1 cellular context compared by ENCODE assay signal in the genomic region with DNA sequence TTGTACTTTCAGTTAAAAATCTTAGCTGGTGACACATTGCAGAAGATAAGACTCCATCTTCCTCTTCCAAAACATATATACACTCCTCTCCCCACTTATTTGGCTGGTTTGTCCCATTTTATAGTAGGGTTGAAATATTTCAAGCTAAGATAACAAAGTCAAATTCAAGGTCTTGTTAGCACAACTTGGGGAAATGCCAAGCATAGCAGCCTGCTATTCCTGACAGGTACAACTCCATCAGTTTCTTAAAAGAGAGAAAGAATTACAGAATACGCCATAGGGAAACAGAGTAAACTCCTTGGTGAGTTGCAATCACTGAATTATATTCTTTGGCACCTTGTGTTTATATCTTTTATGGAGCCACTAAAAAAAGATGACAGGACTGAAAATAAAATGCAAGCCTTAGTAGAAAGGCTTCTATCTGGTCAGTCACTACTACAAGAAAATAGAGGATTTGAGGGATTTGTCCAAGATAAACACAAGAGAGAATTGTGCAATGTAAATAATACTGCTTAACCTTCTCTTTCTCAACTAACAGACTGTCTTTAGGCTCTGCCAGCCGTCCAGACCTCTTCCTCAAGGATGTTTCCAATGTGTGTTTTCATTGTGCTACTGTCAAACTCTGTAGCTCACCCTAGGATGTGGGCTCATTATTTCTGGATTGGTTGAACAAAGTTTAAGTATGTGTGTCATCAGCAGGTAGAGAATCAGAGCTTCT.
TF ChIP-seq lines count a peak whose summit lies in the region.

No MANE protein-coding gene starts in this region.

TF ChIP-seq in A549, 52 proteins besides CTCF, POLR2A, EP300 and RAD21:
- TF ChIP-seq RFX5 (IDR thresholded peaks at IDR 0.05) (no peak), CEBPB (IDR thresholded peaks at IDR 0.05) (peak; percentile 90 to 91), JUNB (IDR thresholded peaks at IDR 0.05) (0 out of 2 replicates have a peak, but pooled peaks have one; percentile 26), BHLHE40 (IDR thresholded peaks at IDR 0.05; ENCODE audit: low read depth, low read length) (no peak), SMC3 (IDR thresholded peaks at IDR 0.05) (0 out of 3 replicates have a peak, but pooled peaks have one; percentile 15), HES2 (IDR thresholded peaks at IDR 0.05) (peak; percentile 70), ZNF302 (CRISPR knock-in tag; IDR thresholded peaks at IDR 0.05) (no peak)
- TF ChIP-seq, protein P1, sequence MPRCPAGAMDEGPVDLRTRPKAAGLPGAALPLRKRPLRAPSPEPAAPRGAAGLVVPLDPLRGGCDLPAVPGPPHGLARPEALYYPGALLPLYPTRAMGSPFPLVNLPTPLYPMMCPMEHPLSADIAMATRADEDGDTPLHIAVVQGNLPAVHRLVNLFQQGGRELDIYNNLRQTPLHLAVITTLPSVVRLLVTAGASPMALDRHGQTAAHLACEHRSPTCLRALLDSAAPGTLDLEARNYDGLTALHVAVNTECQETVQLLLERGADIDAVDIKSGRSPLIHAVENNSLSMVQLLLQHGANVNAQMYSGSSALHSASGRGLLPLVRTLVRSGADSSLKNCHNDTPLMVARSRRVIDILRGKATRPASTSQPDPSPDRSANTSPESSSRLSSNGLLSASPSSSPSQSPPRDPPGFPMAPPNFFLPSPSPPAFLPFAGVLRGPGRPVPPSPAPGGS (IDR thresholded peaks at IDR 0.05), result peak; percentile 57; the same call in 1 of the 3 replicates
